Comparison of ENCODE assay signal across 9 cellular contexts in genomic region chr16:74563828-74564263, GRCh38. TPM values are rescaled to one million over a fixed set of nuclear protein-coding genes. Genes with fewer than 3 reads are reported as not detected.
A peak's percentile ranks its signal among the peaks of the same experiment; 100 is the strongest.
DNase-seq lines count a peak whose midpoint lies in the region; ATAC-seq and TF ChIP-seq lines count a peak whose summit lies in the region.
"Had no signal": no experiment of that assay in that cellular context is flagged by ENCODE, and none has a peak within 500 bp of the region (broad histone marks: within the 10 kb centered on the region; RNA-seq: fewer than 3 reads in every experiment).

No MANE protein-coding gene starts in this region.

- peaks cover 90% of the 10 kb centered on the region for H3K4me1 Mint-ChIP-seq in activated T-cell treated with anti-CD3 and anti-CD28 coated beads, Interleukin-2, amount 50 U/mL, for 72 hours (ENCODE audit: low read depth)

- no peaks in the 10 kb centered on the region for H3K27me3 Mint-ChIP-seq in activated T-cell treated with anti-CD3 and anti-CD28 coated beads, Interleukin-2, amount 50 U/mL, for 72 hours (ENCODE audit: low read depth)

- H3K27ac Mint-ChIP-seq in activated T-cell treated with anti-CD3 and anti-CD28 coated beads, Interleukin-2, amount 50 U/mL, for 72 hours, result peak overlapping the region; percentile 16

- POLR2A ChIA-PET in A673 (lab: Charles Lee; ENCODE audit: low non-redundant PET), result no interaction called here

- DNase-seq in A673 (ENCODE audit: low spot score), result no peak
- DNase-seq in HK-2 (ENCODE audit: unreplicated experiment), result peak; percentile 49
- DNase-seq in activated T-cell treated with anti-CD3 and anti-CD28 coated beads, Interleukin-2, amount 50 U/mL, for 72 hours, result peak; percentile 19 to 32
- DNase-seq in right lobe of liver, result no peak
- no peak for DNase-seq in cerebellar nuclear complex (lab: John Stamatoyannopoulos, UW)
- no peak for DNase-seq in NCI-H146 treated with DMSO at 0.1 percent for 48 hours (lab: John Stamatoyannopoulos, UW; ENCODE audit: unreplicated experiment)
- no peak for DNase-seq in HT-29 (ENCODE audit: low spot score)
- DNase-seq: NCI-H1417 treated with DMSO at 0.1 percent for 48 hours had no signal

- peak overlapping the region in 1 of 2 donors; percentile 16 for H3K4me3 Mint-ChIP-seq in activated T-cell treated with anti-CD3 and anti-CD28 coated beads, Interleukin-2, amount 50 U/mL, for 72 hours

- H3K9me3 ChIP-seq in A673 (ENCODE audit: low read depth, low read length, poor library complexity, severe bottlenecking) (no peaks in the 10 kb centered on the region), right lobe of liver (no peaks in the 10 kb centered on the region)

- no TSS peak for BruUV-seq in A673 (replicated peaks; lab: Mats Ljungman, UMichigan)

- no peaks in the 10 kb centered on the region for H3K27me3 ChIP-seq in A673 (replicated peaks; ENCODE audit: insufficient read depth, low read depth, low read length, poor library complexity)
- no peaks in the 10 kb centered on the region for H3K27me3 ChIP-seq in right lobe of liver

- WGBS in right lobe of liver (ENCODE audit: insufficient coverage, low coverage, low lambda C conversion rate, missing lambda C conversion rate), result 75% methylated on average over 7 of the region's 7 CpGs

- peak; percentile 70 to 71 for ATAC-seq in activated T-cell treated with anti-CD3 and anti-CD28 coated beads, Interleukin-2, amount 50 U/mL, for 72 hours (replicated peaks in 1 of 2)
- ATAC-seq in right lobe of liver (peak; percentile 49 to 82 (median 63)), HG03432 (IDR thresholded peaks at IDR 0.05; ENCODE audit: unreplicated experiment) (no peak)

- intact Hi-C loops in A673 (cut with micrococcal nuclease; ENCODE audit: unreplicated experiment) (no loop called here), right lobe of liver (cut with DNase I) (no loop called here)

- H3K36me3 ChIP-seq in A673 (ENCODE audit: insufficient read depth, low read length, poor library complexity, severe bottlenecking) (peaks cover 19% of the 10 kb centered on the region), right lobe of liver (no peaks in the 10 kb centered on the region)

- CTCF ChIA-PET in A673 (lab: Charles Lee), result no interaction called here

- H3K27ac ChIP-seq in A673 (ENCODE audit: low read depth, low read length, poor library complexity, severe bottlenecking) (peak overlapping the region; percentile 85), right lobe of liver (no peak overlapping the region)

- H3K9me3 Mint-ChIP-seq in activated T-cell treated with anti-CD3 and anti-CD28 coated beads, Interleukin-2, amount 50 U/mL, for 72 hours, result no peaks in the 10 kb centered on the region

- H3K4me3 ChIP-seq in A673 (ENCODE audit: low read depth, low read length, poor library complexity, severe bottlenecking), result no peak overlapping the region
- H3K4me3 ChIP-seq in right lobe of liver, result no peak overlapping the region

- H3K4me1 ChIP-seq in A673 (ENCODE audit: insufficient read depth, low read length, poor library complexity, severe bottlenecking) (peaks cover 94% of the 10 kb centered on the region), right lobe of liver (peaks cover 0 to 30% (median 0%) of the 10 kb centered on the region in 4 donors)

- TF ChIP-seq CTCF in A673 (conservative IDR thresholded peaks at IDR 0.05; ENCODE audit: low read depth, low read length) (no peak), right lobe of liver (IDR thresholded peaks at IDR 0.05) (no peak)

- peaks cover 0 to under 1% of the 10 kb centered on the region in 2 donors for H3K36me3 Mint-ChIP-seq in activated T-cell treated with anti-CD3 and anti-CD28 coated beads, Interleukin-2, amount 50 U/mL, for 72 hours (ENCODE audit: insufficient read depth in 2 of 2)

- TF ChIP-seq POLR2A in right lobe of liver (IDR thresholded peaks at IDR 0.05), result no peak

RNA-seq across cellular contexts. Expression of gene GLG1, which starts 43.1 kb away (rescaled TPM):
- 487 and 587 TPM in 2 replicates for total RNA-seq in A673 (2021)
- 10 to 100 TPM; 67.4 to 72.3 TPM for total RNA-seq in activated T-cell treated with anti-CD3 and anti-CD28 coated beads, Interleukin-2, amount 50 U/mL, for 72 hours
- 10 to 100 TPM; 42.4 to 65.1 (median 44.7) TPM for total RNA-seq in right lobe of liver
- 78.9 and 79.5 TPM in 2 replicates for total RNA-seq in HT-29 (2014; rRNA removed; shearing (Covaris generic))

Comparison
In these comparisons a context has a peak if more than half of its experiments do, and no peak if none do; other contexts are left out.
1. DNase-seq: peak in HK-2 (single experiment) and activated T-cell treated with anti-CD3 and anti-CD28 coated beads, Interleukin-2, amount 50 U/mL, for 72 hours (2 of 2); none in A673 (single experiment), right lobe of liver (0 of 3), cerebellar nuclear complex (0 of 2), NCI-H146 treated with DMSO at 0.1 percent for 48 hours (single experiment) and HT-29 (single experiment).